In the genomic region with DNA sequence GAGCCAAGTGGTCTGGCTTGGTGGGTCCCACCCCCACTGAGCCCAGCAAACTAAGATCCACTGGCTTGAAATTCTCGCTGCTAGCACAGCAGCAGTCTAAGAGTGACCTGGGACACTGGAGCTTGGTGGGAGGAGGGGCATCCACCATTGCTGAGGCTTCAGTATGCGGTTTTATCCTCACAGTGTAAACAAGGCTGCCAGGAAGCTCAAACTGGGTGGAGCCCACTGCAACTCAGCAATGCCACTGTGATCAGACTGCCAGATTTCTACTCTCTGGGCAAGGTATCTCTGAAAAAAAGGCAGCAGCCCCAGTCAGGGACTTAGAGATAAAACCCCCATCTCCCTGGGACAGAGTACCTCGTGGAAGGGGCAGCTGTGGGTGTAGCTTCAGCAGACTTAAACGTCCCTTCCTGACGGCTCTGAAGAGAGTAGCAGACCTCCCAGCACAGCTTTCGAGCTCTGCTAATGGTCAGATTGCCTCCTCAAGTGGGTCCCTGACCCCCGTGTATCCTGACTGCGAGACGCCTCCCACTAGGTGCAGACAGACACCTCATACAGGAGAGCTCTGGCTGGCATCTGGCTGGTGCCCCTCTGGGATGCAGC, we compare ENCODE assay signal across 16 cellular contexts. TPM values are rescaled to one million over a fixed set of nuclear protein-coding genes. Genes with fewer than 3 reads are reported as not detected.
DNase-seq lines count a peak whose midpoint lies in the region; ATAC-seq, FAIRE-seq and TF ChIP-seq lines count a peak whose summit lies in the region.
"Had no signal": no experiment of that assay in that cellular context is flagged by ENCODE, and none has a peak within 500 bp of the region (broad histone marks: within the 10 kb centered on the region; RNA-seq: fewer than 3 reads in every experiment).

No MANE protein-coding gene starts in this region.

- no peak for FAIRE-seq in HTR-8/SVneo (lab: Jason Lieb, UNC)

- no peaks in the 10 kb centered on the region for H4K20me1 ChIP-seq in smooth muscle cell (ENCODE audit: low read depth)

- no peaks in the 10 kb centered on the region for H3K9me3 ChIP-seq in smooth muscle cell (replicated peaks; ENCODE audit: low read depth)
- H3K9me3 ChIP-seq: adrenal gland, ovary, thyroid gland had no signal

- peaks cover 0 to 29% of the 10 kb centered on the region in 2 donors for H3K27me3 Mint-ChIP-seq in effector memory CD8-positive, alpha-beta T cell

- H3K36me3 Mint-ChIP-seq in effector memory CD8-positive, alpha-beta T cell (ENCODE audit: insufficient read depth) = no peaks in the 10 kb centered on the region

- H3F3A ChIP-seq in smooth muscle cell (ENCODE audit: low read depth) = no peaks in the 10 kb centered on the region

- intact Hi-C loops in left cardiac atrium (cut with DNase I) = loop anchor here in 1 of 2 donors (5.0 kb wide), 1 partner anchor 371 kb away; no protein-coding TSS in a partner anchor

- H3K27ac ChIP-seq in smooth muscle cell (ENCODE audit: low read depth) = no peak overlapping the region
- H3K27ac ChIP-seq: adrenal gland, ovary, thyroid gland had no signal

- no peak overlapping the region for H3K9ac ChIP-seq in smooth muscle cell (ENCODE audit: low read depth)

- peak; percentile 25 for DNase-seq in activated effector memory CD4-positive, alpha-beta T cell treated with Interleukin-2 at 50 U/mL for 16 hours
- no peak for DNase-seq in activated effector memory CD4-positive, alpha-beta T cell treated with anti-CD3 and anti-CD28 coated beads, Interleukin-2, amount 50 U/mL, for 16 hours
- DNase-seq in OCI-M1 (lab: John Stamatoyannopoulos, UW) (peak; percentile 33), smooth muscle cell (lab: John Stamatoyannopoulos, UW; ENCODE audit: unreplicated experiment) (no peak), NCI-H128 (lab: John Stamatoyannopoulos, UW; ENCODE audit: unreplicated experiment) (no peak), HTR-8/SVneo (ENCODE audit: insufficient read length, low spot score) (no peak), left cardiac atrium (no peak)
- no peak for DNase-seq in effector memory CD8-positive, alpha-beta T cell
- DNase-seq: activated CD4-positive, alpha-beta T cell treated with anti-CD3 and anti-CD28 coated beads, Interleukin-2, amount 50 U/mL, for 4 hours; adrenal gland; left colon; NCI-H187; ovary; Right ventricle myocardium superior; thyroid gland had no signal

- 45% methylated on average over 9 of the region's 9 CpGs for WGBS in smooth muscle cell (ENCODE audit: low lambda C conversion rate)

- H3K4me3 ChIP-seq in smooth muscle cell = no peak overlapping the region
- H3K4me3 ChIP-seq: adrenal gland, ovary, thyroid gland had no signal

- H3K4me3 Mint-ChIP-seq in effector memory CD8-positive, alpha-beta T cell = peak overlapping the region; percentile 41 to 46

- TF ChIP-seq CTCF in smooth muscle cell (IDR thresholded peaks at IDR 0.05; ENCODE audit: borderline replicate concordance, insufficient read depth, poor library complexity, severe bottlenecking) = no peak

- peaks cover 0 to 11% of the 10 kb centered on the region in 2 donors for H3K4me1 Mint-ChIP-seq in effector memory CD8-positive, alpha-beta T cell (ENCODE audit: low read depth in 2 of 2)

- no peaks in the 10 kb centered on the region for H3K27me3 ChIP-seq in smooth muscle cell (ENCODE audit: low read depth)
- H3K27me3 ChIP-seq: adrenal gland, ovary, thyroid gland had no signal

- H3K4me1 ChIP-seq in smooth muscle cell (ENCODE audit: low read depth) = peaks cover 7% of the 10 kb centered on the region
- H3K4me1 ChIP-seq: adrenal gland, thyroid gland had no signal

- ATAC-seq in effector memory CD8-positive, alpha-beta T cell (replicated peaks) = peak; percentile 66
- ATAC-seq in left cardiac atrium = no peak
- ATAC-seq: left colon had no signal

- peak overlapping the region; percentile 72 for H3K4me2 ChIP-seq in smooth muscle cell

- peak overlapping the region; percentile 82 for H2AFZ ChIP-seq in smooth muscle cell (ENCODE audit: low read depth)

- H3K36me3 ChIP-seq in smooth muscle cell (ENCODE audit: low read depth) = no peaks in the 10 kb centered on the region
- H3K36me3 ChIP-seq: adrenal gland, ovary, thyroid gland had no signal

- peaks cover 0 to 2% of the 10 kb centered on the region in 2 donors for H3K9me3 Mint-ChIP-seq in effector memory CD8-positive, alpha-beta T cell

- no peaks in the 10 kb centered on the region for H3K79me2 ChIP-seq in smooth muscle cell (ENCODE audit: low read depth)

- peak overlapping the region in 1 of 2 donors; percentile 68 for H3K27ac Mint-ChIP-seq in effector memory CD8-positive, alpha-beta T cell

RNA-seq across cellular contexts. Expression of gene STK32A, which starts 18.2 kb away (rescaled TPM):
- 1.1 and 2.4 TPM in 2 replicates for total RNA-seq in smooth muscle cell
- 0.21 and 0.87 TPM in 2 replicates for polyA plus RNA-seq in smooth muscle cell
- total RNA-seq in left cardiac atrium = 1 to 10 TPM in 1 of 2 donors, under 1 TPM in 1; 0.68 to 2.8 TPM
- total RNA-seq: G401 had no signal

Comparison
In these comparisons a context has a peak if more than half of its experiments do, and no peak if none do; other contexts are left out.
1. DNase-seq: peak in activated effector memory CD4-positive, alpha-beta T cell treated with Interleukin-2 at 50 U/mL for 16 hours (single experiment) and OCI-M1 (single experiment); none in activated effector memory CD4-positive, alpha-beta T cell treated with anti-CD3 and anti-CD28 coated beads, Interleukin-2, amount 50 U/mL, for 16 hours (single experiment), effector memory CD8-positive, alpha-beta T cell (0 of 3), smooth muscle cell (single experiment), NCI-H128 (single experiment), HTR-8/SVneo (single experiment) and left cardiac atrium (single experiment).